1 cellular context compared by ENCODE assay signal in genomic region chr18:54388203-54389142, GRCh38.
TF ChIP-seq lines count a peak whose summit lies in the region.

No MANE protein-coding gene starts in this region.

TF ChIP-seq in HepG2, 621 proteins besides CTCF, POLR2A, EP300 and RAD21 (continues in another document):
- TF ChIP-seq, protein P1, sequence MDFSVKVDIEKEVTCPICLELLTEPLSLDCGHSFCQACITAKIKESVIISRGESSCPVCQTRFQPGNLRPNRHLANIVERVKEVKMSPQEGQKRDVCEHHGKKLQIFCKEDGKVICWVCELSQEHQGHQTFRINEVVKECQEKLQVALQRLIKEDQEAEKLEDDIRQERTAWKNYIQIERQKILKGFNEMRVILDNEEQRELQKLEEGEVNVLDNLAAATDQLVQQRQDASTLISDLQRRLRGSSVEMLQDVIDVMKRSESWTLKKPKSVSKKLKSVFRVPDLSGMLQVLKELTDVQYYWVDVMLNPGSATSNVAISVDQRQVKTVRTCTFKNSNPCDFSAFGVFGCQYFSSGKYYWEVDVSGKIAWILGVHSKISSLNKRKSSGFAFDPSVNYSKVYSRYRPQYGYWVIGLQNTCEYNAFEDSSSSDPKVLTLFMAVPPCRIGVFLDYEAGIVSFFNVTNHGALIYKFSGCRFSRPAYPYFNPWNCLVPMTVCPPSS (IDR thresholded peaks at IDR 0.05) = no peak
- no peak for TF ChIP-seq AHR (CRISPR knock-in tag; IDR thresholded peaks at IDR 0.05)
- TF ChIP-seq TEAD3 (CRISPR knock-in tag; optimal IDR thresholded peaks at IDR 0.05; ENCODE audit: borderline replicate concordance) = peak; percentile 94
- TF ChIP-seq KLF12 (CRISPR knock-in tag; IDR thresholded peaks at IDR 0.05; ENCODE audit: borderline replicate concordance) = no peak
- TF ChIP-seq ZNF652 (CRISPR knock-in tag; IDR thresholded peaks at IDR 0.05; ENCODE audit: borderline replicate concordance, low read depth) = no peak
- TF ChIP-seq TFE3 (CRISPR knock-in tag; IDR thresholded peaks at IDR 0.05) = no peak
- TF ChIP-seq, protein P2, sequence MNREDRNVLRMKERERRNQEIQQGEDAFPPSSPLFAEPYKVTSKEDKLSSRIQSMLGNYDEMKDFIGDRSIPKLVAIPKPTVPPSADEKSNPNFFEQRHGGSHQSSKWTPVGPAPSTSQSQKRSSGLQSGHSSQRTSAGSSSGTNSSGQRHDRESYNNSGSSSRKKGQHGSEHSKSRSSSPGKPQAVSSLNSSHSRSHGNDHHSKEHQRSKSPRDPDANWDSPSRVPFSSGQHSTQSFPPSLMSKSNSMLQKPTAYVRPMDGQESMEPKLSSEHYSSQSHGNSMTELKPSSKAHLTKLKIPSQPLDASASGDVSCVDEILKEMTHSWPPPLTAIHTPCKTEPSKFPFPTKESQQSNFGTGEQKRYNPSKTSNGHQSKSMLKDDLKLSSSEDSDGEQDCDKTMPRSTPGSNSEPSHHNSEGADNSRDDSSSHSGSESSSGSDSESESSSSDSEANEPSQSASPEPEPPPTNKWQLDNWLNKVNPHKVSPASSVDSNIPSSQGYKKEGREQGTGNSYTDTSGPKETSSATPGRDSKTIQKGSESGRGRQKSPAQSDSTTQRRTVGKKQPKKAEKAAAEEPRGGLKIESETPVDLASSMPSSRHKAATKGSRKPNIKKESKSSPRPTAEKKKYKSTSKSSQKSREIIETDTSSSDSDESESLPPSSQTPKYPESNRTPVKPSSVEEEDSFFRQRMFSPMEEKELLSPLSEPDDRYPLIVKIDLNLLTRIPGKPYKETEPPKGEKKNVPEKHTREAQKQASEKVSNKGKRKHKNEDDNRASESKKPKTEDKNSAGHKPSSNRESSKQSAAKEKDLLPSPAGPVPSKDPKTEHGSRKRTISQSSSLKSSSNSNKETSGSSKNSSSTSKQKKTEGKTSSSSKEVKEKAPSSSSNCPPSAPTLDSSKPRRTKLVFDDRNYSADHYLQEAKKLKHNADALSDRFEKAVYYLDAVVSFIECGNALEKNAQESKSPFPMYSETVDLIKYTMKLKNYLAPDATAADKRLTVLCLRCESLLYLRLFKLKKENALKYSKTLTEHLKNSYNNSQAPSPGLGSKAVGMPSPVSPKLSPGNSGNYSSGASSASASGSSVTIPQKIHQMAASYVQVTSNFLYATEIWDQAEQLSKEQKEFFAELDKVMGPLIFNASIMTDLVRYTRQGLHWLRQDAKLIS (CRISPR knock-in tag; IDR thresholded peaks at IDR 0.05) = no peak
- peak; percentile 65 for TF ChIP-seq ELF3 (CRISPR knock-in tag; IDR thresholded peaks at IDR 0.05)
- peak; percentile 62 for TF ChIP-seq ARID5B (CRISPR knock-in tag; IDR thresholded peaks at IDR 0.05)
- no peak for TF ChIP-seq KMT2B (CRISPR knock-in tag; IDR thresholded peaks at IDR 0.05)
- no peak for TF ChIP-seq MAFK (conservative IDR thresholded peaks at IDR 0.05 in 1 of 2, IDR thresholded peaks at IDR 0.05 in 1 of 2; ENCODE audit: low read length in 2 of 2)
- TF ChIP-seq SIX4 (CRISPR knock-in tag; IDR thresholded peaks at IDR 0.05) = peak; percentile 64; the same call in 1 of the 2 replicates
- TF ChIP-seq ZNF614 (CRISPR knock-in tag; IDR thresholded peaks at IDR 0.05; ENCODE audit: borderline replicate concordance) = no peak
- TF ChIP-seq, protein P3, sequence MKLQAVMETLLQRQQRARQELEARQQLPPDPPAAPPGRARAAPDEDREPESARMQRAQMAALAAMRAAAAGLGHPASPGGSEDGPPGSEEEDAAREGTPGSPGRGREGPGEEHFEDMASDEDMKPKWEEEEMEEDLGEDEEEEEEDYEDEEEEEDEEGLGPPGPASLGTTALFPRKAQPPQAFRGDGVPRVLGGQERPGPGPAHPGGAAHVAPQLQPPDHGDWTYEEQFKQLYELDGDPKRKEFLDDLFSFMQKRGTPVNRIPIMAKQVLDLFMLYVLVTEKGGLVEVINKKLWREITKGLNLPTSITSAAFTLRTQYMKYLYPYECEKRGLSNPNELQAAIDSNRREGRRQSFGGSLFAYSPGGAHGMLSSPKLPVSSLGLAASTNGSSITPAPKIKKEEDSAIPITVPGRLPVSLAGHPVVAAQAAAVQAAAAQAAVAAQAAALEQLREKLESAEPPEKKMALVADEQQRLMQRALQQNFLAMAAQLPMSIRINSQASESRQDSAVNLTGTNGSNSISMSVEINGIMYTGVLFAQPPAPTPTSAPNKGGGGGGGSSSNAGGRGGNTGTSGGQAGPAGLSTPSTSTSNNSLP (IDR thresholded peaks at IDR 0.05; ENCODE audit: low read depth, low read length) = 0 out of 2 replicates have a peak, but pooled peaks have one; percentile 24
- TF ChIP-seq, protein P4, sequence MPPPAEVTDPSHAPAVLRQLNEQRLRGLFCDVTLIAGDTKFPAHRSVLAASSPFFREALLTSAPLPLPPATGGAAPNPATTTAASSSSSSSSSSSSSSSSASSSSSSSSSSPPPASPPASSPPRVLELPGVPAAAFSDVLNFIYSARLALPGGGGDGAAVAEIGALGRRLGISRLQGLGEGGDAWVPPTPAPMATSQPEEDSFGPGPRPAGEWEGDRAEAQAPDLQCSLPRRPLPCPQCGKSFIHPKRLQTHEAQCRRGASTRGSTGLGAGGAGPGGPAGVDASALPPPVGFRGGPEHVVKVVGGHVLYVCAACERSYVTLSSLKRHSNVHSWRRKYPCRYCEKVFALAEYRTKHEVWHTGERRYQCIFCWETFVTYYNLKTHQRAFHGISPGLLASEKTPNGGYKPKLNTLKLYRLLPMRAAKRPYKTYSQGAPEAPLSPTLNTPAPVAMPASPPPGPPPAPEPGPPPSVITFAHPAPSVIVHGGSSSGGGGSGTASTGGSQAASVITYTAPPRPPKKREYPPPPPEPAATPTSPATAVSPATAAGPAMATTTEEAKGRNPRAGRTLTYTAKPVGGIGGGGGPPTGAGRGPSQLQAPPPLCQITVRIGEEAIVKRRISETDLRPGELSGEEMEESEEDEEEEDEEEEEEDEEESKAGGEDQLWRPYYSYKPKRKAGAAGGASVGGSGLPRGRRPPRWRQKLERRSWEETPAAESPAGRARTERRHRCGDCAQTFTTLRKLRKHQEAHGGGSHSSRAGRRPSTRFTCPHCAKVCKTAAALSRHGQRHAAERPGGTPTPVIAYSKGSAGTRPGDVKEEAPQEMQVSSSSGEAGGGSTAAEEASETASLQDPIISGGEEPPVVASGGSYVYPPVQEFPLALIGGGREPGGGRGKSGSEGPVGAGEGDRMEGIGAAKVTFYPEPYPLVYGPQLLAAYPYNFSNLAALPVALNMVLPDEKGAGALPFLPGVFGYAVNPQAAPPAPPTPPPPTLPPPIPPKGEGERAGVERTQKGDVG (CRISPR knock-in tag; IDR thresholded peaks at IDR 0.05; ENCODE audit: borderline replicate concordance) = no peak
- peak; percentile 83 for TF ChIP-seq ETV5 (CRISPR knock-in tag; IDR thresholded peaks at IDR 0.05; ENCODE audit: borderline replicate concordance)
- peak; percentile 7; the same call in 1 of the 2 replicates for TF ChIP-seq SMC3 (IDR thresholded peaks at IDR 0.05; ENCODE audit: low read length)
- no peak for TF ChIP-seq ZNF773 (CRISPR knock-in tag; IDR thresholded peaks at IDR 0.05; ENCODE audit: borderline replicate concordance)
- TF ChIP-seq, protein P5, sequence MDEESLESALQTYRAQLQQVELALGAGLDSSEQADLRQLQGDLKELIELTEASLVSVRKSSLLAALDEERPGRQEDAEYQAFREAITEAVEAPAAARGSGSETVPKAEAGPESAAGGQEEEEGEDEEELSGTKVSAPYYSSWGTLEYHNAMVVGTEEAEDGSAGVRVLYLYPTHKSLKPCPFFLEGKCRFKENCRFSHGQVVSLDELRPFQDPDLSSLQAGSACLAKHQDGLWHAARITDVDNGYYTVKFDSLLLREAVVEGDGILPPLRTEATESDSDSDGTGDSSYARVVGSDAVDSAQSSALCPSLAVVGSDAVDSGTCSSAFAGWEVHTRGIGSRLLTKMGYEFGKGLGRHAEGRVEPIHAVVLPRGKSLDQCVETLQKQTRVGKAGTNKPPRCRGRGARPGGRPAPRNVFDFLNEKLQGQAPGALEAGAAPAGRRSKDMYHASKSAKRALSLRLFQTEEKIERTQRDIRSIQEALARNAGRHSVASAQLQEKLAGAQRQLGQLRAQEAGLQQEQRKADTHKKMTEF (CRISPR knock-in tag; IDR thresholded peaks at IDR 0.05) = no peak
- no peak for TF ChIP-seq ZKSCAN5 (CRISPR knock-in tag; IDR thresholded peaks at IDR 0.05)
- no peak for TF ChIP-seq HES4 (CRISPR knock-in tag; IDR thresholded peaks at IDR 0.05; ENCODE audit: borderline replicate concordance)
- TF ChIP-seq MTF1 (CRISPR knock-in tag; IDR thresholded peaks at IDR 0.05) = no peak
- no peak for TF ChIP-seq NR0B2 (CRISPR knock-in tag; IDR thresholded peaks at IDR 0.05)
- no peak for TF ChIP-seq MZF1 (CRISPR knock-in tag; IDR thresholded peaks at IDR 0.05; ENCODE audit: borderline replicate concordance)
- 0 out of 2 replicates have a peak, but pooled peaks have one; percentile 16 for TF ChIP-seq GATAD1 (CRISPR knock-in tag; IDR thresholded peaks at IDR 0.05)
- TF ChIP-seq SKI (IDR thresholded peaks at IDR 0.05; ENCODE audit: partially characterized antibody) = no peak
- TF ChIP-seq ZNF138 (CRISPR knock-in tag; IDR thresholded peaks at IDR 0.05; ENCODE audit: low read depth) = no peak
- TF ChIP-seq ZNF598 (CRISPR knock-in tag; IDR thresholded peaks at IDR 0.05; ENCODE audit: borderline replicate concordance) = no peak
- no peak for TF ChIP-seq ZNF766 (CRISPR knock-in tag; IDR thresholded peaks at IDR 0.05; ENCODE audit: borderline replicate concordance)
- 0 out of 2 replicates have a peak, but pooled peaks have one; percentile 92 for TF ChIP-seq ZNF432 (CRISPR knock-in tag; IDR thresholded peaks at IDR 0.05; ENCODE audit: borderline replicate concordance)
- no peak for TF ChIP-seq CREM (IDR thresholded peaks at IDR 0.05)
- TF ChIP-seq CREM (CRISPR knock-in tag; IDR thresholded peaks at IDR 0.05) = no peak
- TF ChIP-seq ZNF749 (CRISPR knock-in tag; IDR thresholded peaks at IDR 0.05; ENCODE audit: borderline replicate concordance) = no peak
- no peak for TF ChIP-seq POLR2G (IDR thresholded peaks at IDR 0.05; ENCODE audit: low read depth, low read length)
- peak; percentile 99 for TF ChIP-seq ZNF281 (CRISPR knock-in tag; IDR thresholded peaks at IDR 0.05; ENCODE audit: borderline replicate concordance)
- TF ChIP-seq SIX1 (CRISPR knock-in tag; IDR thresholded peaks at IDR 0.05; ENCODE audit: borderline replicate concordance) = peak; percentile 69; the same call in 1 of the 2 replicates
- no peak for TF ChIP-seq ZNF891 (CRISPR knock-in tag; IDR thresholded peaks at IDR 0.05)
- TF ChIP-seq ZNF672 (CRISPR knock-in tag; IDR thresholded peaks at IDR 0.05) = no peak
